In genomic region chr1:246506785-246507639, GRCh38 we compare ENCODE assay signal across 8 cellular contexts. TPM values are rescaled to one million over a fixed set of nuclear protein-coding genes. Genes with fewer than 3 reads are reported as not detected.
DNase-seq lines count a peak whose midpoint lies in the region; ATAC-seq, FAIRE-seq and TF ChIP-seq lines count a peak whose summit lies in the region.

SMYD3 (minus strand) TSS chr1:246507279.

- intact Hi-C loops in dorsolateral prefrontal cortex (cut with DNase I) (loop anchor here in 1 of 2 donors (5.0 kb wide), 1 partner anchor 60 kb away; the partner anchor contains the start of genes CNST and TFB2M), lower lobe of right lung (cut with DNase I) (no loop called here)

- ATAC-seq in HG03442 (IDR thresholded peaks at IDR 0.05; ENCODE audit: unreplicated experiment) (peak; percentile 82), lower lobe of right lung (peak; percentile 97 to 99)

- H3K36me3 ChIP-seq in BLaER1 treated with 17β-estradiol and CSF1 and Interleukin-3, amounts not matched to agents 10 nM and 100 nM: peaks cover 0 to 15% (median 9%) of the 10 kb centered on the region in 11 experiments; a peak in 13 of 22 replicates
- H3K36me3 ChIP-seq in lower lobe of right lung: no peaks in the 10 kb centered on the region

- FAIRE-seq in GM19239 (lab: Jason Lieb, UNC): no peak

- H3K9ac ChIP-seq in BLaER1 treated with 17β-estradiol and CSF1 and Interleukin-3, amounts not matched to agents 10 nM and 100 nM: peak within 1 kb of the TSS; percentile 69 to 83 (median 77)

- peak within 1 kb of the TSS; percentile 88 to 99 (median 95) for H3K4me2 ChIP-seq in BLaER1 treated with 17β-estradiol and CSF1 and Interleukin-3, amounts not matched to agents 10 nM and 100 nM

- H3K27ac ChIP-seq in BLaER1 treated with 17β-estradiol and CSF1 and Interleukin-3, amounts not matched to agents 10 nM and 100 nM: peak within 1 kb of the TSS in 10 of 11 experiments; percentile 0 to 67 (median 54); a peak in 16 of 22 replicates
- H3K27ac ChIP-seq in dorsolateral prefrontal cortex (peak within 1 kb of the TSS in 20 of 59 donors; percentile 13 to 78 (median 52)), lower lobe of right lung (peak within 1 kb of the TSS; percentile 71)

- peak within 1 kb of the TSS; percentile 80 to 88 (median 82) for H3K4me3 ChIP-seq in BLaER1 treated with 17β-estradiol and CSF1 and Interleukin-3, amounts not matched to agents 10 nM and 100 nM
- peak within 1 kb of the TSS; percentile 62 to 93 (median 83) for H3K4me3 ChIP-seq in dorsolateral prefrontal cortex
- H3K4me3 ChIP-seq in lower lobe of right lung: peak within 1 kb of the TSS; percentile 89

- peak; percentile 88 for DNase-seq in GM19239 (ENCODE audit: insufficient read length, low spot score)
- DNase-seq in NCI-H524 (lab: John Stamatoyannopoulos, UW): peak; percentile 83 to 90
- DNase-seq in activated CD4-positive, alpha-beta T cell treated with anti-CD3 and anti-CD28 coated beads, Interleukin-2, amount 50 U/mL, for 1 hour: peak; percentile 73
- DNase-seq in dorsolateral prefrontal cortex: peak; percentile 28 to 90 (median 68)
- DNase-seq in lower lobe of right lung: peak; percentile 86
- peak; percentile 48 to 67 (median 62) for DNase-seq in stimulated activated CD4-positive, alpha-beta T cell treated with anti-CD3 and anti-CD28 coated beads, TNF-alpha, amount 100 ng/mL, for 24 hours (ENCODE audit: low read depth in 3 of 3)

- H3K27me3 ChIP-seq in BLaER1 treated with 17β-estradiol and CSF1 and Interleukin-3, amounts not matched to agents 10 nM and 100 nM: no peaks in the 10 kb centered on the region
- H3K27me3 ChIP-seq in dorsolateral prefrontal cortex: no peaks in the 10 kb centered on the region
- no peaks in the 10 kb centered on the region for H3K27me3 ChIP-seq in lower lobe of right lung (ENCODE audit: low read depth)

- peaks cover 0 to 7% (median 3%) of the 10 kb centered on the region in 11 experiments; a peak in 10 of 22 replicates for H3K9me3 ChIP-seq in BLaER1 treated with 17β-estradiol and CSF1 and Interleukin-3, amounts not matched to agents 10 nM and 100 nM (replicated peaks in 1 of 11)
- H3K9me3 ChIP-seq in lower lobe of right lung: no peaks in the 10 kb centered on the region

- peaks cover 0 to 7% (median 0%) of the 10 kb centered on the region in 11 experiments; a peak in 1 of 22 replicates for H4K20me1 ChIP-seq in BLaER1 treated with 17β-estradiol and CSF1 and Interleukin-3, amounts not matched to agents 10 nM and 100 nM

- H3K4me1 ChIP-seq in BLaER1 treated with 17β-estradiol and CSF1 and Interleukin-3, amounts not matched to agents 10 nM and 100 nM: peaks cover 7 to 24% (median 16%) of the 10 kb centered on the region in 10 experiments
- peaks cover 7% of the 10 kb centered on the region for H3K4me1 ChIP-seq in lower lobe of right lung

- TF ChIP-seq CTCF in dorsolateral prefrontal cortex (IDR thresholded peaks at IDR 0.05 in 54 of 56, conservative IDR thresholded peaks at IDR 0.05 in 2 of 56; ENCODE audit: low read depth in 1 of 56, partially characterized antibody in 56 of 56) (peak in 49 of 56 donors; percentile 18 to 66 (median 43)), lower lobe of right lung (IDR thresholded peaks at IDR 0.05) (no peak)

RNA-seq across cellular contexts. Expression of gene SMYD3, which starts in this region (rescaled TPM):
- total RNA-seq in dorsolateral prefrontal cortex: 10 to 100 TPM; 28.0 to 78.9 (median 48.0) TPM
- total RNA-seq in lower lobe of right lung: 20.5 TPM
